In genomic region chr6:44489912-44490604, GRCh38 we compare ENCODE assay signal across 1 cellular context.
TF ChIP-seq lines count a peak whose summit lies in the region.

No MANE protein-coding gene starts in this region.

TF ChIP-seq in HCT116, 20 proteins besides CTCF, POLR2A, EP300 and RAD21 (continued from another document):
- TF ChIP-seq REST (IDR thresholded peaks at IDR 0.05; ENCODE audit: low read depth): no peak
- no peak for TF ChIP-seq POLR2AphosphoS5 (IDR thresholded peaks at IDR 0.05; ENCODE audit: low read depth, low read length)
- TF ChIP-seq CEBPB (IDR thresholded peaks at IDR 0.05; ENCODE audit: low read depth): peak; percentile 68
TF ChIP-seq in HCT116: peak in this region for 5.
